2 cellular contexts compared by ENCODE assay signal in genomic region chr2:74413001-74413698, GRCh38.
A peak's percentile ranks its signal among the peaks of the same experiment; 100 is the strongest.
TF ChIP-seq lines count a peak whose summit lies in the region.

No MANE protein-coding gene starts in this region.

TF ChIP-seq in GM12878, 131 proteins besides CTCF, POLR2A, EP300 and RAD21:
- TF ChIP-seq ZBTB11 (CRISPR knock-in tag; IDR thresholded peaks at IDR 0.05) (no peak), BMI1 (IDR thresholded peaks at IDR 0.05; ENCODE audit: borderline replicate concordance) (no peak), SMC3 (IDR thresholded peaks at IDR 0.05; ENCODE audit: borderline replicate concordance, low read length) (no peak), POU2F2 (IDR thresholded peaks at IDR 0.05; ENCODE audit: borderline replicate concordance, low read depth, low read length) (no peak), SRF (IDR thresholded peaks at IDR 0.05; ENCODE audit: low read depth in 2 of 2, low read length in 2 of 2) (no peak), SUZ12 (IDR thresholded peaks at IDR 0.05; ENCODE audit: unreplicated experiment) (no peak)

TF ChIP-seq in liver, 16 proteins besides CTCF, POLR2A, EP300 and RAD21:
- TF ChIP-seq SP1 (IDR thresholded peaks at IDR 0.05) (peak; percentile 84), REST (IDR thresholded peaks at IDR 0.05) (no peak), HNF4G (IDR thresholded peaks at IDR 0.05) (peak; percentile 50), HNF4A (conservative IDR thresholded peaks at IDR 0.05) (peak in 1 of 2 donors; percentile 84), MAX (IDR thresholded peaks at IDR 0.05) (no peak), RXRA (IDR thresholded peaks at IDR 0.05) (peak in 1 of 2 donors; percentile 66), ATF3 (IDR thresholded peaks at IDR 0.05) (no peak)
TF ChIP-seq in liver: peak in this region for 4.
